Comparison of ENCODE assay signal across 20 cellular contexts in genomic region chr13:32491028-32491427, GRCh38.
"Had no signal": no experiment of that assay in that cellular context is flagged by ENCODE, and none has a peak within 500 bp of the region (broad histone marks: within the 10 kb centered on the region; RNA-seq: fewer than 3 reads in every experiment).

No MANE protein-coding gene starts in this region.

- H3K4me3 ChIP-seq: MG63, SJSA1 had no signal

- H3K36me3 ChIP-seq: MG63, SJSA1 had no signal

- H3K27ac ChIP-seq: SJSA1 had no signal

- H3K9me3 ChIP-seq: MG63, SJSA1, SK-N-SH had no signal

- H3K27me3 ChIP-seq: MG63, SJSA1 had no signal

- H3K4me1 ChIP-seq: SJSA1 had no signal

- DNase-seq: Karpas-422, KG1, MG63, NCI-H1092 treated with DMSO at 0.1 percent for 48 hours, NCI-H1436, NCI-H187, NCI-H2029, NCI-H2081 treated with DMSO at 0.1 percent for 48 hours, NCI-H2171, NCI-H226, NCI-H446, NCI-H510A, NCI-H524 treated with DMSO at 0.1 percent for 48 hours, NCI-H69, NCI-H774, Right ventricle myocardium superior, RPMI8226, SIG-M5, SK-N-SH had no signal
